Comparison of ENCODE assay signal across 1 cellular context in the genomic region with DNA sequence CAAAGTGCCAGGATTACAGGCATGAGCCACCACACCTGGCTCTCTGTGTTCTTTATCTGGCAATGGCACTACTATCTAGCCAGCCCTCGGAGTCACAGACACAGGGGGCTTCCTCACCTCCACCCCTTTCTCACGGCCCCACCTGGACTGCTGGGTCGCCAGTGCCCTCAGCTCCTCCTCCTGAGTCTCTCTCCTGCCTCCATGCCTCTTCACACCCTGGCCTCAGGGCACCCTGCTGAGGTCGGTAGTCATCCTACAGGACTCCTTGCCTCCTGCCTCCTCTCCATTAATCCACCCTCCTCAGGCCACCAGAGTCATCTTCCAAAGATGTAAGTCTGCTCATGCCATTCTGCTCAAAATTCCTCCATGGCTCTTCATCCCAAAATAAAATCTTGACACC.
TF ChIP-seq lines count a peak whose summit lies in the region.

No MANE protein-coding gene starts in this region.

TF ChIP-seq in IMR-90, 13 proteins besides CTCF, POLR2A, EP300 and RAD21 (continued from another document):
- TF ChIP-seq, protein P1, sequence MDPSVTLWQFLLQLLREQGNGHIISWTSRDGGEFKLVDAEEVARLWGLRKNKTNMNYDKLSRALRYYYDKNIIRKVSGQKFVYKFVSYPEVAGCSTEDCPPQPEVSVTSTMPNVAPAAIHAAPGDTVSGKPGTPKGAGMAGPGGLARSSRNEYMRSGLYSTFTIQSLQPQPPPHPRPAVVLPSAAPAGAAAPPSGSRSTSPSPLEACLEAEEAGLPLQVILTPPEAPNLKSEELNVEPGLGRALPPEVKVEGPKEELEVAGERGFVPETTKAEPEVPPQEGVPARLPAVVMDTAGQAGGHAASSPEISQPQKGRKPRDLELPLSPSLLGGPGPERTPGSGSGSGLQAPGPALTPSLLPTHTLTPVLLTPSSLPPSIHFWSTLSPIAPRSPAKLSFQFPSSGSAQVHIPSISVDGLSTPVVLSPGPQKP (IDR thresholded peaks at IDR 0.05; ENCODE audit: borderline replicate concordance, low read depth, low read length): no peak
- no peak for TF ChIP-seq MXI1 (IDR thresholded peaks at IDR 0.05; ENCODE audit: borderline replicate concordance, low read depth, low read length)
- TF ChIP-seq SMC3 (IDR thresholded peaks at IDR 0.05; ENCODE audit: low read depth, low read length): no peak
- TF ChIP-seq, protein P2, sequence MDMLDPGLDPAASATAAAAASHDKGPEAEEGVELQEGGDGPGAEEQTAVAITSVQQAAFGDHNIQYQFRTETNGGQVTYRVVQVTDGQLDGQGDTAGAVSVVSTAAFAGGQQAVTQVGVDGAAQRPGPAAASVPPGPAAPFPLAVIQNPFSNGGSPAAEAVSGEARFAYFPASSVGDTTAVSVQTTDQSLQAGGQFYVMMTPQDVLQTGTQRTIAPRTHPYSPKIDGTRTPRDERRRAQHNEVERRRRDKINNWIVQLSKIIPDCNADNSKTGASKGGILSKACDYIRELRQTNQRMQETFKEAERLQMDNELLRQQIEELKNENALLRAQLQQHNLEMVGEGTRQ (IDR thresholded peaks at IDR 0.05; ENCODE audit: low read depth, low read length): no peak
- no peak for TF ChIP-seq RFX5 (IDR thresholded peaks at IDR 0.05; ENCODE audit: low read depth, low read length)
- TF ChIP-seq CHD1 (IDR thresholded peaks at IDR 0.05; ENCODE audit: low read depth, low read length): no peak
- TF ChIP-seq MAFK (IDR thresholded peaks at IDR 0.05; ENCODE audit: low read depth, low read length): no peak
- TF ChIP-seq FOS (IDR thresholded peaks at IDR 0.05; ENCODE audit: low read depth, low read length): no peak
TF ChIP-seq in IMR-90: peak in this region for 0.
